30 cellular contexts compared by ENCODE assay signal in the genomic region with DNA sequence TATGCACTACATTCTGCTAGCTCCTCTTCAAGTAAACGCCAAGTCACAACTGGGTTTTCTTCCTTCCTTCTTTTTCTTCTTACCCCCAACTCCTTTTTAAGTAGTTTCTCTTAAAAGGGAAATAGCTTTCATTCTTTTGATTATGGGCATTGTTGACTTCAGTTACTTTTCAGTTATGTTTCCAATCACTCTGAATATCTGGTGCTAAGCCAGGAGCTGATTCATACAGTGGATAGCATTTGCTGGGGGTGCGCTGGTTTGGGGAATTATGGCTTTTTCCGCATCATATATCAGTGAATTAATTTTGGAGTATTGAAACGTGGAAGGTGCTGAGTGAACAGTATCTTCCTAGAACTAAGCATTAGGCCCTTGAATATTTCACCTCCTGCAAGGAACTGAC. TPM values are rescaled to one million over a fixed set of nuclear protein-coding genes. Genes with fewer than 3 reads are reported as not detected.
DNase-seq lines count a peak whose midpoint lies in the region; ATAC-seq and TF ChIP-seq lines count a peak whose summit lies in the region.
"Had no signal": no experiment of that assay in that cellular context is flagged by ENCODE, and none has a peak within 500 bp of the region (broad histone marks: within the 10 kb centered on the region; RNA-seq: fewer than 3 reads in every experiment).

No MANE protein-coding gene starts in this region.

- no peak for TF ChIP-seq CTCF in fibroblast of pulmonary artery (IDR thresholded peaks at IDR 0.05; ENCODE audit: low read length, missing control alignments)

- H3K36me3 Mint-ChIP-seq in CD4-positive, CD25-positive, alpha-beta regulatory T cell, result peaks cover 75% of the 10 kb centered on the region
- H3K36me3 Mint-ChIP-seq in T-helper 17 cell (ENCODE audit: low read depth), result peaks cover 27% of the 10 kb centered on the region

- no peak overlapping the region for H3K27ac ChIP-seq in CD4-positive, CD25-positive, alpha-beta regulatory T cell (ENCODE audit: insufficient read depth, low read length, poor library complexity, severe bottlenecking)
- H3K27ac ChIP-seq in effector memory CD4-positive, alpha-beta T cell (ENCODE audit: insufficient read depth, low read length, poor library complexity, severe bottlenecking), result no peak overlapping the region
- H3K27ac ChIP-seq: adrenal gland, body of pancreas, suprapubic skin, upper lobe of left lung had no signal

- no peaks in the 10 kb centered on the region for H3K27me3 Mint-ChIP-seq in CD4-positive, CD25-positive, alpha-beta regulatory T cell
- H3K27me3 Mint-ChIP-seq in T-helper 17 cell, result no peaks in the 10 kb centered on the region
- H3K27me3 Mint-ChIP-seq: dendritic cell treated with granulocyte-macrophage colony-stimulating factor and Interleukin-4, amounts not matched to agents 40 ng/mL and 50 ng/mL, for 4 days had no signal

- H3K9me3 ChIP-seq in CD4-positive, CD25-positive, alpha-beta regulatory T cell (ENCODE audit: control insufficient read depth in 2 of 2, low read length in 2 of 2), result no peaks in the 10 kb centered on the region
- H3K9me3 ChIP-seq in T-helper 17 cell (ENCODE audit: control insufficient read depth, low read length, poor library complexity, severe bottlenecking), result no peaks in the 10 kb centered on the region
- no peaks in the 10 kb centered on the region for H3K9me3 ChIP-seq in effector memory CD4-positive, alpha-beta T cell (ENCODE audit: control insufficient read depth, low read length)
- H3K9me3 ChIP-seq: adrenal gland; BLaER1 treated with 17β-estradiol and CSF1 and Interleukin-3, amounts not matched to agents 10 nM and 100 nM; body of pancreas; suprapubic skin; upper lobe of left lung had no signal

- no peaks in the 10 kb centered on the region for H3K27me3 ChIP-seq in CD4-positive, CD25-positive, alpha-beta regulatory T cell (ENCODE audit: control insufficient read depth, insufficient read depth, low read length)
- no peaks in the 10 kb centered on the region for H3K27me3 ChIP-seq in effector memory CD4-positive, alpha-beta T cell (replicated peaks; ENCODE audit: control insufficient read depth, insufficient read depth, low read length, poor library complexity, severe bottlenecking)
- H3K27me3 ChIP-seq: adrenal gland; BLaER1 treated with 17β-estradiol and CSF1 and Interleukin-3, amounts not matched to agents 10 nM and 100 nM; body of pancreas; suprapubic skin; upper lobe of left lung had no signal

- H3K9me3 Mint-ChIP-seq in CD4-positive, CD25-positive, alpha-beta regulatory T cell, result peaks cover 0 to 1% (median 0%) of the 10 kb centered on the region in 7 donors
- H3K9me3 Mint-ChIP-seq: dendritic cell treated with granulocyte-macrophage colony-stimulating factor and Interleukin-4, amounts not matched to agents 40 ng/mL and 50 ng/mL, for 4 days; nephron progenitor cell; T-helper 1 cell treated with Interleukin-12 subunit alpha and Interleukin-12 subunit beta and Interleukin-4 antibody, amounts not matched to agents 30 μg/mL and 1 μg/mL, for 36 hours had no signal

- H3K4me3 ChIP-seq in CD4-positive, CD25-positive, alpha-beta regulatory T cell (ENCODE audit: low read depth, low read length), result no peak overlapping the region
- no peak overlapping the region for H3K4me3 ChIP-seq in fibroblast of pulmonary artery (replicated peaks; ENCODE audit: low read depth, low read length)
- H3K4me3 ChIP-seq in effector memory CD4-positive, alpha-beta T cell (ENCODE audit: insufficient read depth, low read depth, low read length, poor library complexity, severe bottlenecking), result no peak overlapping the region
- H3K4me3 ChIP-seq: adrenal gland; BLaER1 treated with 17β-estradiol and CSF1 and Interleukin-3, amounts not matched to agents 10 nM and 100 nM; body of pancreas; suprapubic skin; upper lobe of left lung had no signal

- H3K27ac Mint-ChIP-seq in CD4-positive, CD25-positive, alpha-beta regulatory T cell, result peak overlapping the region in 2 of 3 donors; percentile 11 to 17
- H3K27ac Mint-ChIP-seq in T-helper 17 cell, result peak overlapping the region; percentile 81
- H3K27ac Mint-ChIP-seq: dendritic cell treated with granulocyte-macrophage colony-stimulating factor and Interleukin-4, amounts not matched to agents 40 ng/mL and 50 ng/mL, for 4 days; nephron progenitor cell; T-helper 1 cell treated with Interleukin-12 subunit alpha and Interleukin-12 subunit beta and Interleukin-4 antibody, amounts not matched to agents 30 μg/mL and 1 μg/mL, for 36 hours had no signal

- no peaks in the 10 kb centered on the region for H3K4me1 ChIP-seq in CD4-positive, CD25-positive, alpha-beta regulatory T cell (ENCODE audit: control insufficient read depth, insufficient read depth, low read length, poor library complexity, severe bottlenecking)
- no peaks in the 10 kb centered on the region for H3K4me1 ChIP-seq in effector memory CD4-positive, alpha-beta T cell (ENCODE audit: control insufficient read depth, insufficient read depth, low read length, poor library complexity, severe bottlenecking)
- H3K4me1 ChIP-seq: adrenal gland, body of pancreas, suprapubic skin had no signal

- no peak for ATAC-seq in CD4-positive, CD25-positive, alpha-beta regulatory T cell (ENCODE audit: low read depth in 2 of 2)
- ATAC-seq in T-helper 17 cell, result no peak
- ATAC-seq: body of pancreas, left colon had no signal

- H3K4me1 Mint-ChIP-seq in CD4-positive, CD25-positive, alpha-beta regulatory T cell, result peaks cover 4 to 34% (median 19%) of the 10 kb centered on the region in 4 donors
- peaks cover 32% of the 10 kb centered on the region for H3K4me1 Mint-ChIP-seq in T-helper 17 cell
- H3K4me1 Mint-ChIP-seq: nephron progenitor cell had no signal

- no peak overlapping the region for H3K4me3 Mint-ChIP-seq in CD4-positive, CD25-positive, alpha-beta regulatory T cell
- H3K4me3 Mint-ChIP-seq in T-helper 17 cell, result peak overlapping the region; percentile 7
- H3K4me3 Mint-ChIP-seq: dendritic cell treated with granulocyte-macrophage colony-stimulating factor and Interleukin-4, amounts not matched to agents 40 ng/mL and 50 ng/mL, for 4 days; nephron progenitor cell; T-helper 1 cell treated with Interleukin-12 subunit alpha and Interleukin-12 subunit beta and Interleukin-4 antibody, amounts not matched to agents 30 μg/mL and 1 μg/mL, for 36 hours had no signal

- H3K36me3 ChIP-seq in CD4-positive, CD25-positive, alpha-beta regulatory T cell (ENCODE audit: control insufficient read depth, insufficient read depth, low read length), result peaks cover 88% of the 10 kb centered on the region
- peaks cover 99% of the 10 kb centered on the region for H3K36me3 ChIP-seq in effector memory CD4-positive, alpha-beta T cell (ENCODE audit: control insufficient read depth, insufficient read depth, low read length)
- H3K36me3 ChIP-seq: adrenal gland had no signal

- DNase-seq in CD4-positive, CD25-positive, alpha-beta regulatory T cell, result no peak
- DNase-seq in EH (ENCODE audit: low read depth) (peak; percentile 31), T-helper 17 cell (no peak), fibroblast of pulmonary artery (ENCODE audit: low read depth) (peak; percentile 16), epidermal melanocyte (ENCODE audit: insufficient read length, low spot score) (no peak), islet precursor cell (no peak)
- no peak for DNase-seq in effector memory CD4-positive, alpha-beta T cell
- DNase-seq: activated CD4-positive, alpha-beta T cell treated with anti-CD3 and anti-CD28 coated beads for 1 hour; activated gamma-delta T cell; adrenal gland; body of pancreas; EL; H7; hypothalamus; left colon; MM.1S; NCI-H1417; NCI-H2081; NCI-H526; nephron progenitor cell; NK-92 treated with Interleukin-12 subunit alpha and Interleukin-12 subunit beta, amount 100 ng/mL, for 24 hours; stimulated activated naive CD4-positive, alpha-beta T cell treated with Interleukin-2 at 50 U/mL for 16 hours had no signal

RNA-seq across cellular contexts. Expression of gene GPR88, which starts 38.5 kb away (rescaled TPM):
- not detected for total RNA-seq in CD4-positive, CD25-positive, alpha-beta regulatory T cell
- polyA plus RNA-seq in CD4-positive, CD25-positive, alpha-beta regulatory T cell, result not detected
- total RNA-seq in T-helper 17 cell, result under 1 TPM in 1 of 2 donors, not detected in 1; 0.21 TPM
- total RNA-seq: fibroblast of lung, H7, osteocyte, SK-MEL-5, suprapubic skin had no signal
- polyA plus RNA-seq: fibroblast of lung had no signal

Comparison
In these comparisons a context has a peak if more than half of its experiments do, and no peak if none do; other contexts are left out.
1. DNase-seq: peak in EH (single experiment) and fibroblast of pulmonary artery (single experiment); none in CD4-positive, CD25-positive, alpha-beta regulatory T cell (0 of 3), T-helper 17 cell (0 of 3), epidermal melanocyte (single experiment), effector memory CD4-positive, alpha-beta T cell (0 of 3) and islet precursor cell (single experiment).